Comparison of ENCODE assay signal across 15 cellular contexts in genomic region chr10:21068025-21068656, GRCh38.
A peak's percentile ranks its signal among the peaks of the same experiment; 100 is the strongest.
DNase-seq lines count a peak whose midpoint lies in the region; ATAC-seq, FAIRE-seq and TF ChIP-seq lines count a peak whose summit lies in the region.
"Had no signal": no experiment of that assay in that cellular context is flagged by ENCODE, and none has a peak within 500 bp of the region (broad histone marks: within the 10 kb centered on the region; RNA-seq: fewer than 3 reads in every experiment).

No MANE protein-coding gene starts in this region.

- H3K36me3 ChIP-seq in IMR-90 (ENCODE audit: control insufficient read depth, insufficient read depth, low read length) (no peaks in the 10 kb centered on the region), H1 (ENCODE audit: control insufficient read depth in 2 of 4, insufficient read depth in 4 of 4, low read length in 3 of 4) (no peaks in the 10 kb centered on the region), left ventricle myocardium inferior (no peaks in the 10 kb centered on the region), ascending aorta (no peaks in the 10 kb centered on the region)

- H3K56ac ChIP-seq in IMR-90 (ENCODE audit: extremely low read depth, insufficient read depth, low read length) (no peak overlapping the region), H1 (replicated peaks; ENCODE audit: insufficient read length, low read depth, low read length) (no peak overlapping the region)

- H4K8ac ChIP-seq in IMR-90 (ENCODE audit: low read depth in 2 of 2, low read length in 2 of 2), result no peak overlapping the region
- no peak overlapping the region for H4K8ac ChIP-seq in H1 (ENCODE audit: extremely low read depth, insufficient read depth, low read length)

- no peak for TF ChIP-seq RAD21 in A549 (conservative IDR thresholded peaks at IDR 0.05 in 1 of 2, IDR thresholded peaks at IDR 0.05 in 1 of 2)
- TF ChIP-seq RAD21 in IMR-90 (IDR thresholded peaks at IDR 0.05; ENCODE audit: low read length), result no peak
- no peak for TF ChIP-seq RAD21 in H1 (IDR thresholded peaks at IDR 0.05 in 1 of 2, conservative IDR thresholded peaks at IDR 0.05 in 1 of 2; ENCODE audit: low read depth in 2 of 2, low read length in 2 of 2)

- H4K5ac ChIP-seq in IMR-90 (ENCODE audit: low read depth, low read length), result no peak overlapping the region
- H4K5ac ChIP-seq in H1 (ENCODE audit: insufficient read length, low read depth, low read length), result no peak overlapping the region

- H2BK120ac ChIP-seq in IMR-90 (ENCODE audit: low read depth, low read length) (no peak overlapping the region), H1 (replicated peaks; ENCODE audit: low read depth, low read length) (no peak overlapping the region)

- H3K23me2 ChIP-seq in H1 (ENCODE audit: low read depth, low read length), result no peaks in the 10 kb centered on the region

- H2AK9ac ChIP-seq in IMR-90 (replicated peaks; ENCODE audit: low read depth, low read length, poor library complexity), result no peak overlapping the region

- no peak overlapping the region for H3K4ac ChIP-seq in IMR-90 (ENCODE audit: low read depth, low read length)
- no peak overlapping the region for H3K4ac ChIP-seq in H1 (replicated peaks; ENCODE audit: insufficient read length, low read depth, low read length)

- H2BK15ac ChIP-seq in IMR-90 (ENCODE audit: low read depth, low read length), result no peak overlapping the region
- no peak overlapping the region for H2BK15ac ChIP-seq in H1 (ENCODE audit: low read length)

- CTCF ChIA-PET in A549 (lab: Yijun Ruan, JAX), result interaction anchor here (4.8 kb wide), 1 partner anchor 10 kb away, joined by 30 read pairs; no protein-coding TSS in a partner anchor
- CTCF ChIA-PET in IMR-90 (lab: Yijun Ruan, JAX), result no interaction called here
- CTCF ChIA-PET in H1 (lab: Charles Lee; ENCODE audit: partially characterized antibody), result interaction anchor here (1.0 to 2.2 kb wide), 4 partner anchors 10 to 211 kb away, joined by 3 to 16 read pairs (median 3); no protein-coding TSS in a partner anchor

- H2AFZ ChIP-seq in IMR-90 (replicated peaks; ENCODE audit: low read length, poor library complexity), result no peak overlapping the region
- no peak overlapping the region for H2AFZ ChIP-seq in H1 (ENCODE audit: low read length)

- H3K4me2 ChIP-seq in A549 (no peak overlapping the region), IMR-90 (ENCODE audit: low read depth, low read length) (no peak overlapping the region), H1 (ENCODE audit: insufficient read depth in 1 of 2, low read depth in 2 of 2, low read length in 2 of 2) (no peak overlapping the region)

- H3K18ac ChIP-seq in IMR-90 (ENCODE audit: low read depth, low read length), result no peak overlapping the region
- no peak overlapping the region for H3K18ac ChIP-seq in H1 (ENCODE audit: extremely low read depth, low read length)

- H3K27ac ChIP-seq in A549 (no peak overlapping the region), IMR-90 (ENCODE audit: insufficient read depth, low read length) (no peak overlapping the region), H1 (ENCODE audit: low read depth, low read length) (no peak overlapping the region), left ventricle myocardium inferior (replicated peaks) (peak overlapping the region; percentile 66), ascending aorta (no peak overlapping the region)
- H3K27ac ChIP-seq: HL-60 had no signal

- no TSS peak for BruUV-seq in IMR-90 (replicated peaks; lab: Mats Ljungman, UMichigan)

- H4K20me1 ChIP-seq in IMR-90 (ENCODE audit: insufficient read depth, low read length) (no peaks in the 10 kb centered on the region), H1 (replicated peaks in 1 of 2; ENCODE audit: control insufficient read depth in 1 of 2, insufficient read depth in 2 of 2, low read length in 2 of 2) (no peaks in the 10 kb centered on the region)

- no peak overlapping the region for H3K9ac ChIP-seq in IMR-90 (ENCODE audit: low read depth, low read length)
- no peak overlapping the region for H3K9ac ChIP-seq in H1 (replicated peaks in 1 of 4; ENCODE audit: extremely low read depth in 1 of 4, low read depth in 3 of 4, low read length in 3 of 4)

- no peaks in the 10 kb centered on the region for H3K9me1 ChIP-seq in IMR-90 (ENCODE audit: insufficient read depth, low read length)

- no peak overlapping the region for H2BK5ac ChIP-seq in IMR-90 (ENCODE audit: low read depth, low read length, poor library complexity, severe bottlenecking)
- no peak overlapping the region for H2BK5ac ChIP-seq in H1 (ENCODE audit: low read depth, low read length)

- H3K23ac ChIP-seq in IMR-90 (ENCODE audit: low read depth, low read length) (no peak overlapping the region), H1 (ENCODE audit: insufficient read length) (no peak overlapping the region)

- FAIRE-seq in A549 (lab: Jason Lieb, UNC), result no peak
- no peak for FAIRE-seq in H1 (lab: Jason Lieb, UNC)
- FAIRE-seq: A204.1 had no signal

- H3K14ac ChIP-seq in IMR-90 (replicated peaks; ENCODE audit: low read depth, low read length) (no peak overlapping the region), H1 (ENCODE audit: insufficient read length) (no peak overlapping the region)

- intact Hi-C loops in IMR-90 (cut with micrococcal nuclease), result no loop called here
- intact Hi-C loops in left ventricle myocardium inferior (cut with micrococcal nuclease), result no loop called here
- intact Hi-C loops in ascending aorta (cut with DNase I), result no loop called here

- no peak overlapping the region for H2AK5ac ChIP-seq in IMR-90 (ENCODE audit: low read depth, low read length)
- H2AK5ac ChIP-seq in H1 (ENCODE audit: low read depth, low read length), result no peak overlapping the region

- 70% methylated on average over 3 of the region's 3 CpGs for WGBS in A549 (ENCODE audit: missing lambda C conversion rate)
- WGBS in IMR-90 (ENCODE audit: extremely low coverage in 2 of 2, insufficient read length in 1 of 2), 2 experiments, result no CpG with 5 or more reads among the region's 3 CpGs
- WGBS in H1 (ENCODE audit: extremely low coverage in 1 of 2, insufficient coverage in 1 of 2, insufficient read length in 1 of 2, insufficient replicate concordance in 2 of 2, low coverage in 1 of 2, low lambda C conversion rate in 2 of 2, missing lambda C conversion rate in 1 of 2), 2 experiments, result 87% methylated on average over 3 of the region's 3 CpGs; no CpG with 5 or more reads in 1 of the 2 experiments

- no peak for DNase-seq in A549 (ENCODE audit: low read depth in 1 of 2, low spot score in 1 of 2)
- no peak for DNase-seq in IMR-90
- DNase-seq in H1 (ENCODE audit: low read depth in 1 of 2, low spot score in 2 of 2), result no peak
- DNase-seq in left ventricle myocardium inferior, result no peak
- no peak for DNase-seq in AG20443 (ENCODE audit: low spot score)
- DNase-seq in ascending aorta (ENCODE audit: low spot score in 2 of 2), result no peak
- no peak for DNase-seq in D341Med (ENCODE audit: low spot score)
- DNase-seq: CD8-positive, alpha-beta T cell; COR-L47; DND-41; GF-D8; H7 had no signal

- ATAC-seq in A549, result no peak
- no peak for ATAC-seq in IMR-90 (ENCODE audit: low read depth)
- ATAC-seq in GM21528 (IDR thresholded peaks at IDR 0.05; ENCODE audit: low FRiP score, unreplicated experiment), result no peak
- ATAC-seq: CD8-positive, alpha-beta T cell had no signal

- in situ Hi-C loops in IMR-90 (cut with MboI; ENCODE audit: low sequenced_read_pairs), result no loop called here

- TF ChIP-seq CTCF in A549 (IDR thresholded peaks at IDR 0.05) (no peak), IMR-90 (conservative IDR thresholded peaks at IDR 0.05; ENCODE audit: low read depth, low read length) (no peak), H1 (IDR thresholded peaks at IDR 0.05; ENCODE audit: control extremely low read depth in 1 of 3, insufficient read depth in 1 of 3, low read depth in 1 of 3, low read length in 3 of 3) (no peak), left ventricle myocardium inferior (IDR thresholded peaks at IDR 0.05; ENCODE audit: borderline replicate concordance) (no peak), ascending aorta (IDR thresholded peaks at IDR 0.05) (no peak)

- dilution Hi-C loops in IMR-90 (cut with HindIII; ENCODE audit: low sequenced_read_pairs, unreplicated experiment), result no loop called here

- no peak for TF ChIP-seq POLR2A in A549 (IDR thresholded peaks at IDR 0.05; ENCODE audit: low read length)
- no peak for TF ChIP-seq POLR2A in IMR-90 (IDR thresholded peaks at IDR 0.05; ENCODE audit: low read depth, low read length)
- TF ChIP-seq POLR2A in H1 (IDR thresholded peaks at IDR 0.05; ENCODE audit: control extremely low read depth in 1 of 2, low read depth in 2 of 2, low read length in 2 of 2), result no peak

- no peaks in the 10 kb centered on the region for H3K79me1 ChIP-seq in IMR-90 (ENCODE audit: low read depth in 1 of 2, low read length in 2 of 2)
- H3K79me1 ChIP-seq in H1 (ENCODE audit: low read depth, low read length), result no peaks in the 10 kb centered on the region

- H3K27me3 ChIP-seq in IMR-90 (ENCODE audit: control insufficient read depth, insufficient read depth, low read length) (no peaks in the 10 kb centered on the region), H1 (replicated peaks in 1 of 4; ENCODE audit: control insufficient read depth in 3 of 4, extremely low read depth in 1 of 4, insufficient read depth in 3 of 4, low read length in 3 of 4) (no peaks in the 10 kb centered on the region), left ventricle myocardium inferior (ENCODE audit: low read depth) (no peaks in the 10 kb centered on the region), ascending aorta (no peaks in the 10 kb centered on the region)

- H2BK20ac ChIP-seq in IMR-90 (ENCODE audit: low read depth, low read length) (no peak overlapping the region), H1 (ENCODE audit: low read length) (no peak overlapping the region)

- no peaks in the 10 kb centered on the region for H3K4me1 ChIP-seq in A549
- no peaks in the 10 kb centered on the region for H3K4me1 ChIP-seq in IMR-90 (ENCODE audit: control insufficient read depth, insufficient read depth, low read length)
- H3K4me1 ChIP-seq in H1 (replicated peaks in 1 of 4; ENCODE audit: control insufficient read depth in 3 of 4, insufficient read depth in 4 of 4, low read length in 3 of 4), result peaks cover 0 to 3% (median 0%) of the 10 kb centered on the region in 4 experiments; a peak in 1 of 7 replicates
- H3K4me1 ChIP-seq in left ventricle myocardium inferior, result peaks cover 40% of the 10 kb centered on the region
- H3K4me1 ChIP-seq in ascending aorta, result no peaks in the 10 kb centered on the region

- H3K9me3 ChIP-seq in A549 (no peaks in the 10 kb centered on the region), IMR-90 (ENCODE audit: control insufficient read depth, insufficient read depth, low read length) (no peaks in the 10 kb centered on the region), H1 (ENCODE audit: insufficient read depth in 2 of 2, low read depth in 1 of 2, low read length in 1 of 2) (no peaks in the 10 kb centered on the region), left ventricle myocardium inferior (replicated peaks) (no peaks in the 10 kb centered on the region), ascending aorta (no peaks in the 10 kb centered on the region)

- no peak overlapping the region for H2BK12ac ChIP-seq in H1 (ENCODE audit: low read depth, low read length)

- TF ChIP-seq EP300 in A549 (IDR thresholded peaks at IDR 0.05) (no peak), H1 (IDR thresholded peaks at IDR 0.05; ENCODE audit: borderline replicate concordance in 1 of 2, low read depth in 2 of 2, low read length in 2 of 2) (no peak)

- no peaks in the 10 kb centered on the region for H3K79me2 ChIP-seq in H1 (ENCODE audit: control insufficient read depth in 1 of 2, insufficient read depth in 2 of 2, low read length in 2 of 2)

- H3K4me3 ChIP-seq in A549 (no peak overlapping the region), IMR-90 (ENCODE audit: insufficient read depth, low read depth, low read length) (no peak overlapping the region), H1 (ENCODE audit: extremely low read depth in 1 of 4, insufficient read depth in 2 of 4, low read depth in 3 of 4, low read length in 4 of 4) (no peak overlapping the region), left ventricle myocardium inferior (no peak overlapping the region), ascending aorta (no peak overlapping the region)

- H4K91ac ChIP-seq in IMR-90 (ENCODE audit: insufficient read depth, low read depth, low read length) (no peak overlapping the region), H1 (replicated peaks; ENCODE audit: insufficient read length, low read length) (no peak overlapping the region)

- POLR2A ChIA-PET in A549 (lab: Yijun Ruan, JAX) (no interaction called here), IMR-90 (lab: Charles Lee; ENCODE audit: unreplicated experiment) (no interaction called here), H1 (lab: Charles Lee; ENCODE audit: partially characterized antibody) (no interaction called here)

Comparison
In these comparisons a context has a peak if more than half of its experiments do, and no peak if none do; other contexts are left out.
1. Of the 18 proteins assayed by ChIP-seq in both H1 and A549: peak only in H1: none; only in A549: none; in both: MAFK; in neither: 17.